ENCODE assay signal across 18 cellular contexts in the genomic region with DNA sequence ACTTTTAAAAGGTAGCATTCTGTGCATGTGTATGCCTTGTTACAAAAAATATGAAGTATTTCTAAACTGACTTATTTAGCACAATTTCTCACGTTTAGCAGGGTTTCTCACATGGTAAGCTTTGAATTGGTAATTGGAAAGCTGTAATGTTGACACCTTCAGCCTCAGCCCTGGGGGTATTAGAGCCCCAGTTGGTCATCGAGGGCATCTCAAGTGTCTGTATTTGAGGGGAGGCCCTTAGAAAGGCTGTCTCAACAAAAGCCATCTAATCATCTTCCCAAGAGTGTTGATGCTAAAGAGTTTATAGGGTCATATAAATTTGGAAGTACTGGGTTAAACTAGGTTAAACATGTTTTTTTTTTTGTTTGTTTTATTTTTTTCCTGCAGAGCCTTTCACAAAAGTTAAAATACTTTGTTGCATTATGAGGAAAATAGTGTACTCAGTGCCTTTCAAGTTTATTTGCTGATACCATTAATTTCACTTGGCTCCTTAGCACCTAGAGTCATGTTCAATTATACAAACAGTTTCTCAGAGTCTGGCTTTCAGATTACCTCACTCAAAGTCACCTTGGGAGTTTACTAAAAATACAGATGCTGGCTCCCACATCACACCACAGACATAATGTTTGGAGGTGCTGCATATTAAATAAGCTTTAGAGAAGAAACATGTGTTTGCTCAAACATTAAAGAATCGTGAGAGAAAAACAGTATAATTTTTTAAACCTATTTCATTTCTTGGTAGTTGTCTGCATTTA.
DNase-seq lines count a peak whose midpoint lies in the region; ATAC-seq and TF ChIP-seq lines count a peak whose summit lies in the region.
"Had no signal": no experiment of that assay in that cellular context is flagged by ENCODE, and none has a peak within 500 bp of the region (broad histone marks: within the 10 kb centered on the region; RNA-seq: fewer than 3 reads in every experiment).

No MANE protein-coding gene starts in this region.

- H3K36me3 ChIP-seq in heart right ventricle (no peaks in the 10 kb centered on the region), stomach smooth muscle (ENCODE audit: control insufficient read depth in 2 of 2, insufficient read depth in 2 of 2, low read length in 2 of 2) (no peaks in the 10 kb centered on the region)
- H3K36me3 ChIP-seq: neural progenitor cell, thyroid gland had no signal

- peak in 2 of 3 experiments; percentile 45 to 81 for DNase-seq in NCI-H1417 (lab: John Stamatoyannopoulos, UW)
- DNase-seq in NCI-H1417 treated with DMSO at 0.1 percent for 48 hours (lab: John Stamatoyannopoulos, UW) = no peak
- DNase-seq in NCI-H69 (lab: John Stamatoyannopoulos, UW) = peak; percentile 95
- no peak for DNase-seq in heart right ventricle
- DNase-seq in NCI-H146 (lab: John Stamatoyannopoulos, UW) = no peak
- DNase-seq in medulla oblongata (ENCODE audit: extremely low spot score) = no peak
- DNase-seq: activated CD4-positive, alpha-beta T cell treated with anti-CD3 and anti-CD28 coated beads, Interleukin-2, amount 50 U/mL, for 4 hours; activated T-cell treated with anti-CD3 and anti-CD28 coated beads for 4 hours; C1 segment of cervical spinal cord; DND-41; GOT3; stimulated activated CD4-positive, alpha-beta T cell treated with anti-CD3 and anti-CD28 coated beads, Interleukin-12 subunit alpha, Interleukin-12 subunit beta, amount 100 ng/mL, for 4 hours; T-cell; thyroid gland had no signal

- ATAC-seq in heart right ventricle = peak in 7 of 8 donors; percentile 60 to 86 (median 83)
- no peak for ATAC-seq in HG03045 (IDR thresholded peaks at IDR 0.05; ENCODE audit: unreplicated experiment)
- ATAC-seq: stimulated activated effector memory CD8-positive, alpha-beta T cell treated with anti-CD3 and anti-CD28 coated beads, Interleukin-12 subunit alpha, Interleukin-12 subunit beta, amount 100 ng/mL, for 72 hours; T-cell had no signal

- 23 to 27% methylated on average over 3 of the region's 3 CpGs for WGBS in heart right ventricle, 2 donors

- peaks cover 7 to 50% (median 28%) of the 10 kb centered on the region in 9 donors for H3K4me1 ChIP-seq in heart right ventricle
- peaks cover 13% of the 10 kb centered on the region for H3K4me1 ChIP-seq in stomach smooth muscle (ENCODE audit: control insufficient read depth, insufficient read depth, low read length)
- H3K4me1 ChIP-seq: thyroid gland had no signal

- no peak overlapping the region for H3K9ac ChIP-seq in stomach smooth muscle (ENCODE audit: low read length in 2 of 2)
- H3K9ac ChIP-seq: neural progenitor cell had no signal

- H3K4me3 ChIP-seq in heart right ventricle (no peak overlapping the region), stomach smooth muscle (ENCODE audit: low read length in 2 of 2) (no peak overlapping the region)
- H3K4me3 ChIP-seq: neural progenitor cell, thyroid gland had no signal

- no peaks in the 10 kb centered on the region for H3K9me3 ChIP-seq in heart right ventricle
- no peaks in the 10 kb centered on the region for H3K9me3 ChIP-seq in stomach smooth muscle (ENCODE audit: control insufficient read depth in 2 of 2, low read length in 2 of 2)
- H3K9me3 ChIP-seq: thyroid gland had no signal

- H3K27me3 ChIP-seq in heart right ventricle = no peaks in the 10 kb centered on the region
- no peaks in the 10 kb centered on the region for H3K27me3 ChIP-seq in stomach smooth muscle (ENCODE audit: control insufficient read depth in 1 of 2, insufficient read depth in 2 of 2, low read length in 2 of 2)
- H3K27me3 ChIP-seq: neural progenitor cell, thyroid gland had no signal

- H3K27ac ChIP-seq in heart right ventricle (peak overlapping the region; percentile 33 to 76 (median 68)), stomach smooth muscle (ENCODE audit: low read length) (peak overlapping the region; percentile 42)
- H3K27ac ChIP-seq: neural progenitor cell, thyroid gland had no signal

- intact Hi-C loops in heart right ventricle (cut with DNase I) = no loop called here

- no peak for TF ChIP-seq CTCF in heart right ventricle (IDR thresholded peaks at IDR 0.05)

Comparison
In these comparisons a context has a peak if more than half of its experiments do, and no peak if none do; other contexts are left out.
1. DNase-seq: peak in NCI-H1417 (2 of 3) and NCI-H69 (single experiment); none in NCI-H1417 treated with DMSO at 0.1 percent for 48 hours (single experiment), heart right ventricle (0 of 2), NCI-H146 (single experiment) and medulla oblongata (single experiment).